In the genomic region with DNA sequence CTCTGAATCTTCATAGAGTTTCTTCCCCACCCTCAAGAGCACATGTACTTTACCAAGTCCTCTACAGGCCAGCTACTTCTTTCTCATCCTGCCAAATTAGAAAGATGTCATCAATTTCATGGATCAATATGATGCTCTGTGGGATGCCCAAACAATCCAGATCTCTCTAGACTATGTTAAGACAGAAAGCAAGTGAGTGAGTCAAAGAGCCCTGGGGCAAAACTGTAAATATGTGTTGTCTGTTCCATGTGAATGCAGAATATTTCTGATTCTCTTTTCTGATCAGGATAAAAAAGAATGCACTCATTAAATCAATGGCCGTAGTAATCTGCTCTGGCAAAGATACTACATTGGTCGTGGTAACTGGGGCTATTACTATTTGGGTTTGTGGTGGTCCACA, we compare ENCODE assay signal across 20 cellular contexts. TPM values are rescaled to one million over a fixed set of nuclear protein-coding genes. Genes with fewer than 3 reads are reported as not detected.
DNase-seq lines count a peak whose midpoint lies in the region; ATAC-seq and TF ChIP-seq lines count a peak whose summit lies in the region.
"Had no signal": no experiment of that assay in that cellular context is flagged by ENCODE, and none has a peak within 500 bp of the region (broad histone marks: within the 10 kb centered on the region; RNA-seq: fewer than 3 reads in every experiment).

No MANE protein-coding gene starts in this region.

- H3K27me3 ChIP-seq in GM23248 (replicated peaks; ENCODE audit: insufficient read depth) = no peaks in the 10 kb centered on the region

- ATAC-seq in GM18909 (IDR thresholded peaks at IDR 0.05; ENCODE audit: poor library complexity, unreplicated experiment) = no peak
- no peak for ATAC-seq in GM19035 (IDR thresholded peaks at IDR 0.05; ENCODE audit: unreplicated experiment)
- ATAC-seq: Panc1 had no signal

- WGBS in GM23248 (ENCODE audit: low coverage in 1 of 2, low lambda C conversion rate in 2 of 2, missing lambda C conversion rate in 2 of 2), 2 experiments = 66 to 82% methylated on average over 2 of the region's 2 CpGs

- no peak overlapping the region for H2AFZ ChIP-seq in GM23248

- no peak overlapping the region for H3K4me2 ChIP-seq in GM23248 (ENCODE audit: unreplicated experiment)

- no peaks in the 10 kb centered on the region for H3K9me3 ChIP-seq in GM23248 (ENCODE audit: low read depth)
- H3K9me3 ChIP-seq in SK-N-MC (ENCODE audit: low read depth, low read length) = no peaks in the 10 kb centered on the region
- H3K9me3 ChIP-seq: Caco-2 had no signal

- H3K4me3 ChIP-seq in GM23248 (no peak overlapping the region), SK-N-MC (no peak overlapping the region), epithelial cell of esophagus (ENCODE audit: low read length) (no peak overlapping the region)

- no peaks in the 10 kb centered on the region for H3K79me2 ChIP-seq in GM23248 (ENCODE audit: insufficient read depth)

- H3K9ac ChIP-seq in GM23248 (no peak overlapping the region), SK-N-MC (ENCODE audit: insufficient read length) (no peak overlapping the region)

- H3F3A ChIP-seq in GM23248 (ENCODE audit: insufficient read depth) = no peaks in the 10 kb centered on the region

- no peak for TF ChIP-seq CTCF in epithelial cell of esophagus (IDR thresholded peaks at IDR 0.05; ENCODE audit: insufficient read depth, low read depth, low read length, missing control alignments)

- H3K36me3 ChIP-seq in GM23248 (ENCODE audit: low read depth) (no peaks in the 10 kb centered on the region), SK-N-MC (ENCODE audit: insufficient read depth, low read length) (no peaks in the 10 kb centered on the region)

- DNase-seq in GM23248 (peak; percentile 19), SK-N-MC (ENCODE audit: low read depth, low spot score) (no peak), epithelial cell of esophagus (ENCODE audit: low read depth) (peak; percentile 57), NCI-H128 (lab: John Stamatoyannopoulos, UW; ENCODE audit: unreplicated experiment) (no peak)
- DNase-seq in activated T-cell treated with anti-CD3 and anti-CD28 coated beads, Interleukin-2, amount 50 U/mL, for 1 hour = no peak
- DNase-seq: Caco-2; CD4-positive, CD25-positive, alpha-beta regulatory T cell; DMS153; GF-D8; H7; Karpas-422; NCI-H1417 treated with DMSO at 0.1 percent for 48 hours; NCI-H1930; NCI-H226; NCI-H774; NK-92 treated with Interleukin-12 subunit alpha and Interleukin-12 subunit beta, amount 100 ng/mL, for 24 hours; T-helper 1 cell had no signal

- no peaks in the 10 kb centered on the region for H4K20me1 ChIP-seq in GM23248 (ENCODE audit: insufficient read depth)

- H3K27ac ChIP-seq in GM23248 = no peak overlapping the region
- 0 out of 2 replicates have a peak overlapping the region, but pooled peaks have one; percentile 7 for H3K27ac ChIP-seq in SK-N-MC

- no peaks in the 10 kb centered on the region for H3K9me2 ChIP-seq in GM23248 (ENCODE audit: insufficient read depth)

- H3K4me1 ChIP-seq in GM23248 (ENCODE audit: insufficient read depth) = no peaks in the 10 kb centered on the region

- in situ Hi-C loops in GM23248 (cut with MboI) = no loop called here

RNA-seq across cellular contexts. Expression of gene ROCK2, which starts 53.1 kb away (rescaled TPM):
- 38.3 and 40.0 TPM in 2 replicates for total RNA-seq in GM23248 (2014; rRNA removed; shearing (Covaris generic))
- 12.3 and 19.9 TPM in 2 replicates for polyA plus RNA-seq in GM23248 (2016; fragmentation: Nextera tagmentation; extraction: Ambion mirVana)

Comparison
In these comparisons a context has a peak if more than half of its experiments do, and no peak if none do; other contexts are left out.
1. DNase-seq: peak in GM23248 (single experiment) and epithelial cell of esophagus (single experiment); none in SK-N-MC (single experiment), activated T-cell treated with anti-CD3 and anti-CD28 coated beads, Interleukin-2, amount 50 U/mL, for 1 hour (single experiment) and NCI-H128 (single experiment).